12 cellular contexts compared by ENCODE assay signal in genomic region chr16:89446136-89446974, GRCh38. TPM values are rescaled to one million over a fixed set of nuclear protein-coding genes. Genes with fewer than 3 reads are reported as not detected.
DNase-seq lines count a peak whose midpoint lies in the region; ATAC-seq and TF ChIP-seq lines count a peak whose summit lies in the region.
"Had no signal": no experiment of that assay in that cellular context is flagged by ENCODE, and none has a peak within 500 bp of the region (broad histone marks: within the 10 kb centered on the region; RNA-seq: fewer than 3 reads in every experiment).

No MANE protein-coding gene starts in this region.

- peak in 3 of 7 experiments; percentile 37 to 64 (median 54) for DNase-seq in CD8-positive, alpha-beta T cell
- DNase-seq in activated naive CD8-positive, alpha-beta T cell treated with anti-CD3 and anti-CD28 coated beads, Interleukin-2, amount 10 ng/mL, durations not matched to agents 7 days and 5 days, result no peak
- no peak for DNase-seq in neural progenitor cell (ENCODE audit: low spot score)
- DNase-seq in NK-92 (lab: John Stamatoyannopoulos, UW; ENCODE audit: unreplicated experiment), result no peak
- no peak for DNase-seq in sigmoid colon
- DNase-seq: body of pancreas, kidney glomerular epithelial cell, NCI-H1092 treated with DMSO at 0.1 percent for 48 hours, retina had no signal

- H4K20me1 ChIP-seq in neural progenitor cell (ENCODE audit: low read depth), result peaks cover 100% of the 10 kb centered on the region

- POLR2A ChIA-PET in CD8-positive, alpha-beta T cell (lab: Charles Lee), result interaction anchor here (0.7 to 2.6 kb wide), 8 partner anchors 11 to 42 kb away, joined by 3 to 13 read pairs (median 4); no protein-coding TSS in a partner anchor
- POLR2A ChIA-PET in activated naive CD8-positive, alpha-beta T cell treated with anti-CD3 and anti-CD28 coated beads, Interleukin-2, amount 10 ng/mL, durations not matched to agents 7 days and 5 days (lab: Charles Lee), result interaction anchor here (0.6 to 1.8 kb wide), 7 partner anchors 9 to 82 kb away, joined by 3 to 11 read pairs (median 4); partner anchors contain the start of gene SPG7

- H3K27ac ChIP-seq in CD8-positive, alpha-beta T cell (ENCODE audit: low read depth, low read length), result peak overlapping the region; percentile 26
- peak overlapping the region; percentile 41 for H3K27ac ChIP-seq in KOPT-K1 (ENCODE audit: low read depth, low read length, poor library complexity, severe bottlenecking)
- H3K27ac ChIP-seq in neural progenitor cell, result no peak overlapping the region
- H3K27ac ChIP-seq in sigmoid colon, result no peak overlapping the region

- H3K4me1 Mint-ChIP-seq in CD8-positive, alpha-beta T cell (ENCODE audit: low read depth), result peaks cover 91% of the 10 kb centered on the region
- H3K4me1 Mint-ChIP-seq in activated naive CD8-positive, alpha-beta T cell treated with anti-CD3 and anti-CD28 coated beads, Interleukin-2, amount 10 ng/mL, durations not matched to agents 7 days and 5 days, result peaks cover 84% of the 10 kb centered on the region
- peaks cover 63% of the 10 kb centered on the region for H3K4me1 Mint-ChIP-seq in neural progenitor cell

- 69 to 76% methylated on average over 15 of the region's 15 CpGs for WGBS in sigmoid colon, 2 donors

- no peaks in the 10 kb centered on the region for H3K36me3 ChIP-seq in CD8-positive, alpha-beta T cell (ENCODE audit: insufficient read depth, low read length)
- no peaks in the 10 kb centered on the region for H3K36me3 ChIP-seq in KOPT-K1 (ENCODE audit: insufficient read depth, low read length)
- H3K36me3 ChIP-seq in neural progenitor cell, result no peaks in the 10 kb centered on the region
- no peaks in the 10 kb centered on the region for H3K36me3 ChIP-seq in sigmoid colon
- H3K36me3 ChIP-seq: HAP-1 had no signal

- no peaks in the 10 kb centered on the region for H3K9me3 Mint-ChIP-seq in CD8-positive, alpha-beta T cell
- H3K9me3 Mint-ChIP-seq in activated naive CD8-positive, alpha-beta T cell treated with anti-CD3 and anti-CD28 coated beads, Interleukin-2, amount 10 ng/mL, durations not matched to agents 7 days and 5 days, result no peaks in the 10 kb centered on the region
- no peaks in the 10 kb centered on the region for H3K9me3 Mint-ChIP-seq in neural progenitor cell

- no peaks in the 10 kb centered on the region for H3K27me3 Mint-ChIP-seq in CD8-positive, alpha-beta T cell (ENCODE audit: low read depth)
- no peaks in the 10 kb centered on the region for H3K27me3 Mint-ChIP-seq in activated naive CD8-positive, alpha-beta T cell treated with anti-CD3 and anti-CD28 coated beads, Interleukin-2, amount 10 ng/mL, durations not matched to agents 7 days and 5 days
- H3K27me3 Mint-ChIP-seq in neural progenitor cell (ENCODE audit: insufficient read depth, low read depth), result peaks cover 12% of the 10 kb centered on the region

- no peaks in the 10 kb centered on the region for H3K36me3 Mint-ChIP-seq in CD8-positive, alpha-beta T cell
- H3K36me3 Mint-ChIP-seq in activated naive CD8-positive, alpha-beta T cell treated with anti-CD3 and anti-CD28 coated beads, Interleukin-2, amount 10 ng/mL, durations not matched to agents 7 days and 5 days, result peaks cover 1% of the 10 kb centered on the region
- peaks cover 5% of the 10 kb centered on the region for H3K36me3 Mint-ChIP-seq in neural progenitor cell

- no peak overlapping the region for H2AFZ ChIP-seq in neural progenitor cell (replicated peaks)

- TF ChIP-seq EP300 in sigmoid colon (IDR thresholded peaks at IDR 0.05), result no peak

- ATAC-seq in CD8-positive, alpha-beta T cell, result peak; percentile 55
- ATAC-seq in activated naive CD8-positive, alpha-beta T cell treated with anti-CD3 and anti-CD28 coated beads, Interleukin-2, amount 10 ng/mL, durations not matched to agents 7 days and 5 days (ENCODE audit: low read depth), result peak; percentile 45
- no peak for ATAC-seq in HG03108 (IDR thresholded peaks at IDR 0.05; ENCODE audit: unreplicated experiment)
- ATAC-seq: body of pancreas had no signal

- peaks cover 100% of the 10 kb centered on the region for H3K79me2 ChIP-seq in neural progenitor cell (ENCODE audit: low read depth)

- CTCF ChIA-PET in CD8-positive, alpha-beta T cell (lab: Charles Lee), result interaction anchor here (0.8 to 2.3 kb wide), 3 partner anchors 8 to 220 kb away, joined by 3 to 10 read pairs (median 4); no protein-coding TSS in a partner anchor

- peak overlapping the region; percentile 77 for H3K4me3 Mint-ChIP-seq in CD8-positive, alpha-beta T cell
- peak overlapping the region; percentile 63 for H3K4me3 Mint-ChIP-seq in activated naive CD8-positive, alpha-beta T cell treated with anti-CD3 and anti-CD28 coated beads, Interleukin-2, amount 10 ng/mL, durations not matched to agents 7 days and 5 days
- H3K4me3 Mint-ChIP-seq in neural progenitor cell, result no peak overlapping the region

- intact Hi-C loops in CD8-positive, alpha-beta T cell (cut with DNase I, micrococcal nuclease), result loop anchor here in 1 of 2 experiments (2.0 kb wide), 1 partner anchor 42 kb away; no protein-coding TSS in a partner anchor
- intact Hi-C loops in sigmoid colon (cut with DNase I), result no loop called here

- H3K4me2 ChIP-seq in neural progenitor cell, result no peak overlapping the region

- peak overlapping the region; percentile 37 for H3K4me3 ChIP-seq in CD8-positive, alpha-beta T cell (ENCODE audit: low read depth, low read length)
- H3K4me3 ChIP-seq in neural progenitor cell (no peak overlapping the region), sigmoid colon (no peak overlapping the region)
- H3K4me3 ChIP-seq: body of pancreas, HAP-1 had no signal

- no peak for TF ChIP-seq POLR2A in sigmoid colon (IDR thresholded peaks at IDR 0.05)

- no peak for TF ChIP-seq CTCF in CD8-positive, alpha-beta T cell (IDR thresholded peaks at IDR 0.05)
- TF ChIP-seq CTCF in neural progenitor cell (IDR thresholded peaks at IDR 0.05), result no peak
- TF ChIP-seq CTCF in sigmoid colon (IDR thresholded peaks at IDR 0.05), result no peak

- peak overlapping the region; percentile 87 for H3K27ac Mint-ChIP-seq in CD8-positive, alpha-beta T cell
- peak overlapping the region; percentile 3 for H3K27ac Mint-ChIP-seq in activated naive CD8-positive, alpha-beta T cell treated with anti-CD3 and anti-CD28 coated beads, Interleukin-2, amount 10 ng/mL, durations not matched to agents 7 days and 5 days
- peak overlapping the region; percentile 53 for H3K27ac Mint-ChIP-seq in neural progenitor cell

- no peak overlapping the region for H3K9ac ChIP-seq in neural progenitor cell

- H3F3A ChIP-seq in neural progenitor cell (ENCODE audit: low read depth), result peaks cover 13% of the 10 kb centered on the region

- H3K27me3 ChIP-seq in CD8-positive, alpha-beta T cell (ENCODE audit: insufficient read depth, low read length), result no peaks in the 10 kb centered on the region
- H3K27me3 ChIP-seq in neural progenitor cell (no peaks in the 10 kb centered on the region), sigmoid colon (no peaks in the 10 kb centered on the region)
- H3K27me3 ChIP-seq: body of pancreas had no signal

- peaks cover 98% of the 10 kb centered on the region for H3K4me1 ChIP-seq in CD8-positive, alpha-beta T cell (ENCODE audit: insufficient read depth, low read length)
- H3K4me1 ChIP-seq in neural progenitor cell (peaks cover 49% of the 10 kb centered on the region), sigmoid colon (peaks cover 0 to 97% (median 77%) of the 10 kb centered on the region in 4 donors)

- H3K9me3 ChIP-seq in CD8-positive, alpha-beta T cell (ENCODE audit: low read length), result no peaks in the 10 kb centered on the region
- H3K9me3 ChIP-seq in KOPT-K1 (ENCODE audit: insufficient read depth, low read length, poor library complexity, severe bottlenecking) (no peaks in the 10 kb centered on the region), neural progenitor cell (ENCODE audit: low read depth) (no peaks in the 10 kb centered on the region), sigmoid colon (no peaks in the 10 kb centered on the region)
- H3K9me3 ChIP-seq: body of pancreas, HAP-1 had no signal

RNA-seq across cellular contexts. Expression of gene ANKRD11, which starts 44.0 kb away (rescaled TPM):
- total RNA-seq in CD8-positive, alpha-beta T cell, result 100 to 1,000 TPM; 257 to 260 TPM
- 100 to 1,000 TPM; 213 to 217 TPM for total RNA-seq in activated naive CD8-positive, alpha-beta T cell treated with anti-CD3 and anti-CD28 coated beads, Interleukin-2, amount 10 ng/mL, durations not matched to agents 7 days and 5 days
- total RNA-seq in neural progenitor cell (ENCODE audit: low replicate concordance) (47.3 and 68.1 TPM in 2 replicates), sigmoid colon (100 to 1,000 TPM in 1 of 4 donors, 10 to 100 TPM in 3; 42.6 to 161 (median 48.8) TPM)
- polyA plus RNA-seq in sigmoid colon, result 10 to 100 TPM; 30.6 to 96.8 (median 37.0) TPM

Comparison
In these comparisons a context has a peak if more than half of its experiments do, and no peak if none do; other contexts are left out.
1. H3K27ac ChIP-seq: peak in CD8-positive, alpha-beta T cell (single experiment) and KOPT-K1 (single experiment); none in neural progenitor cell (single experiment) and sigmoid colon (0 of 4).
2. H3K27ac Mint-ChIP-seq: peak in every context shown above with its lines; median percentile 87 in CD8-positive, alpha-beta T cell; 53 in neural progenitor cell; 3 in activated naive CD8-positive, alpha-beta T cell treated with anti-CD3 and anti-CD28 coated beads, Interleukin-2, amount 10 ng/mL, durations not matched to agents 7 days and 5 days.